ENCODE assay signal across 19 cellular contexts in the genomic region with DNA sequence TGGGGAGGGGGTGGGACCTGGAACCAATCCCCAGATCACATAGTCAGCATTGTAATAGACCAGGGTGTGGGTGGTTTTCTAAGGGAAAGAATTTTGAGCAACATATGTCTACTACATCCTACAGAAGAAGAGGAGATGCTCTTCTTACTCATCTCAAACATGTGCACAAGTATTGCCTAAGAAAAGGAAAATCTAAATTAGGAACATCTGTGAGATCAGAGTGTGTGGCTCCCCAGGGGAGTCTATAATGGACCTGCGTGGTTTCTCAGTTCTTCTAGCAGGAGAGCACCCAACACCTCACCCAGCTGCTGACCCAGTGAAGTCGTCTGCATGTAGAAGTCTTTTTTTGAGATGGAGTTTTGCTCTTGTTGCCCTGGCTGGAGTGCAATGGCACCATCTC.
"Had no signal": no experiment of that assay in that cellular context is flagged by ENCODE, and none has a peak within 500 bp of the region (broad histone marks: within the 10 kb centered on the region; RNA-seq: fewer than 3 reads in every experiment).

No MANE protein-coding gene starts in this region.

- H3K27me3 ChIP-seq: dorsolateral prefrontal cortex, foreskin keratinocyte, ovary, tibial artery, upper lobe of right lung, vagina had no signal

- H3K4me1 Mint-ChIP-seq: natural killer cell; neural crest cell; stimulated activated effector memory CD8-positive, alpha-beta T cell treated with anti-CD3 and anti-CD28 coated beads, Interleukin-12 subunit alpha, Interleukin-12 subunit beta, amount 100 ng/mL, for 72 hours had no signal

- H3K4me3 ChIP-seq: dorsolateral prefrontal cortex, mucosa of descending colon, ovary, tibial artery, upper lobe of right lung, vagina had no signal

- H3K9me3 ChIP-seq: mucosa of descending colon, ovary, tibial artery, upper lobe of right lung, vagina had no signal

- H3K9me3 Mint-ChIP-seq: natural killer cell; stimulated activated effector memory CD8-positive, alpha-beta T cell treated with anti-CD3 and anti-CD28 coated beads, Interleukin-12 subunit alpha, Interleukin-12 subunit beta, amount 100 ng/mL, for 72 hours; stimulated activated naive CD8-positive, alpha-beta T cell treated with anti-CD3 and anti-CD28 coated beads, Interleukin-15, Interleukin-2, amounts not matched to agents 100 ng/mL and 50 ng/mL, for 24 hours had no signal

- DNase-seq: cortex of kidney; dorsolateral prefrontal cortex; effector CD8-positive, alpha-beta T cell; foreskin keratinocyte; kidney glomerular epithelial cell; mammary epithelial cell; mucosa of descending colon; natural killer cell; ovary; right cardiac atrium; stimulated activated CD4-positive, alpha-beta T cell treated with anti-CD3 and anti-CD28 coated beads, Interleukin-4, amount 100 ng/mL, for 1 hour; stimulated activated CD8-positive, alpha-beta memory T cell treated with anti-CD3 and anti-CD28 coated beads, Interleukin-4, amount 100 ng/mL, for 48 hours; upper lobe of right lung had no signal

- H3K27ac ChIP-seq: dorsolateral prefrontal cortex, foreskin keratinocyte, ovary, tibial artery, upper lobe of right lung, vagina had no signal

- H3K27ac Mint-ChIP-seq: natural killer cell; stimulated activated effector memory CD8-positive, alpha-beta T cell treated with anti-CD3 and anti-CD28 coated beads, Interleukin-12 subunit alpha, Interleukin-12 subunit beta, amount 100 ng/mL, for 72 hours; stimulated activated naive CD8-positive, alpha-beta T cell treated with anti-CD3 and anti-CD28 coated beads, Interleukin-15, Interleukin-2, amounts not matched to agents 100 ng/mL and 50 ng/mL, for 24 hours had no signal

- H3K4me3 Mint-ChIP-seq: natural killer cell; neural crest cell; stimulated activated effector memory CD8-positive, alpha-beta T cell treated with anti-CD3 and anti-CD28 coated beads, Interleukin-12 subunit alpha, Interleukin-12 subunit beta, amount 100 ng/mL, for 72 hours; stimulated activated naive CD8-positive, alpha-beta T cell treated with anti-CD3 and anti-CD28 coated beads, Interleukin-15, Interleukin-2, amounts not matched to agents 100 ng/mL and 50 ng/mL, for 24 hours had no signal

- ATAC-seq: esophagus mucosa; foreskin keratinocyte; mucosa of descending colon; natural killer cell; right cardiac atrium; stimulated activated effector memory CD8-positive, alpha-beta T cell treated with anti-CD3 and anti-CD28 coated beads, Interleukin-12 subunit alpha, Interleukin-12 subunit beta, amount 100 ng/mL, for 72 hours; upper lobe of right lung had no signal

- H3K36me3 ChIP-seq: ovary, tibial artery, upper lobe of right lung, vagina had no signal

- H3K4me1 ChIP-seq: upper lobe of right lung had no signal

- H3K36me3 Mint-ChIP-seq: natural killer cell; stimulated activated effector memory CD8-positive, alpha-beta T cell treated with anti-CD3 and anti-CD28 coated beads, Interleukin-12 subunit alpha, Interleukin-12 subunit beta, amount 100 ng/mL, for 72 hours had no signal
